Comparison of ENCODE assay signal across 8 cellular contexts in the genomic region with DNA sequence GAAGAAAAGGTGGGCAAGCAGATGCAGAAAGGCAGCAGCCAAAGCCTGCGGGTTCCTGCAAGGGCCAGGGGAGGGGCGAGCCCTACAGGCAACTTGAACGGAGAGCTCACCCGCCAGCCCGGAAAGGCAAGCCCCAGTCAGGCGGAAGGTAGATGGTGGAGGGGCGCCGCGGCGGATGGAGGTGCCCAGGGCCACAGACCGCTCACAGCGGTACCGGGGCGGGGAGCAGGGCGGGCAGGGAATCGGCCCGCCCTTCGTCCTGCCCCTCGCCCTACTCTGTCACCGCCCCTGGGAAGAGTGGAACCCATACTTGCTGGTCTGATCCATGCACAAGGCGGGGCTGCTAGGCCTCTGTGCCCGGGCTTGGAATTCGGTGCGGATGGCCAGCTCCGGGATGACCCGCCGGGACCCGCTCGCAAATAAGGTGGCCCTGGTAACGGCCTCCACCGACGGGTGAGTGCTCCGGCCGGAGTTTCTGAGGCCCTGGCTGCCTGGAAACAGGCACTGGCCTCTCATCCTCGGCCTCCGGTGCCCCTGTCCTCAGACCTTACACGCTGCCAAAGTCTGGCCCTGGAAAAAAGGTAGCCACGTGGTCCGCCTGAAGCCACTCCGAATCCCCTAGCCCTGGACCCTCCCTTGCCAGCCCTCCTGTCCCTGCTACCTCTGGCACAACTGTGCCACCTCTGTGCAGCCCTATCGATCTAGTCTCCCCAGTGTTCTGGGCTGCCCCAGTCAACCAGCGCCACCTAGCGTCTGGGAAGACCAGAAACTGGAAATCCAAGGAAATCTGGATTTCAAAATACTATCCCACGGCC. TPM values are rescaled to one million over a fixed set of nuclear protein-coding genes. Genes with fewer than 3 reads are reported as not detected.
A peak's percentile ranks its signal among the peaks of the same experiment; 100 is the strongest.
DNase-seq lines count a peak whose midpoint lies in the region; ATAC-seq and TF ChIP-seq lines count a peak whose summit lies in the region.

DHRS4 (plus strand) TSS at position 307 of the 815 bp plus-strand sequence; CDS start at position 326, 19 bp downstream.

- peaks cover 28% of the 10 kb centered on the region for H3K4me1 Mint-ChIP-seq in activated T-cell treated with anti-CD3 and anti-CD28 coated beads, Interleukin-2, amount 50 U/mL, for 24 hours (ENCODE audit: low read depth)

- ATAC-seq in GM21619 (IDR thresholded peaks at IDR 0.05; ENCODE audit: unreplicated experiment) (peak; percentile 87), esophagus mucosa (peak; percentile 95)

- H3K9me3 Mint-ChIP-seq in activated T-cell treated with anti-CD3 and anti-CD28 coated beads, Interleukin-2, amount 50 U/mL, for 24 hours, result no peaks in the 10 kb centered on the region

- H3K36me3 Mint-ChIP-seq in activated T-cell treated with anti-CD3 and anti-CD28 coated beads, Interleukin-2, amount 50 U/mL, for 24 hours (ENCODE audit: low read depth), result peaks cover 38% of the 10 kb centered on the region

- H3K4me3 Mint-ChIP-seq in activated T-cell treated with anti-CD3 and anti-CD28 coated beads, Interleukin-2, amount 50 U/mL, for 24 hours, result peak within 1 kb of the TSS; percentile 100

- peak within 1 kb of the TSS; percentile 98 for H3K27ac Mint-ChIP-seq in activated T-cell treated with anti-CD3 and anti-CD28 coated beads, Interleukin-2, amount 50 U/mL, for 24 hours

- peak; percentile 48 for DNase-seq in DMS53 treated with DMSO at 0.1 percent for 48 hours (lab: John Stamatoyannopoulos, UW; ENCODE audit: unreplicated experiment)
- DNase-seq in KBM-7, result peak; percentile 91
- peak; percentile 85 for DNase-seq in activated T-cell treated with anti-CD3 and anti-CD28 coated beads, Interleukin-2, amount 50 U/mL, for 24 hours
- peak; percentile 87 for DNase-seq in myocyte (ENCODE audit: low read depth)
- peak; percentile 48 to 72 for DNase-seq in stimulated activated CD8-positive, alpha-beta memory T cell treated with anti-CD3 and anti-CD28 coated beads, Interleukin-7, amount 100 ng/mL, for 48 hours (ENCODE audit: extremely low read depth in 1 of 2, low read depth in 1 of 2)

- in situ Hi-C loops in KBM-7 (cut with MboI; ENCODE audit: low pct_unique_long_range_greater_than_20kb, low sequenced_read_pairs), result no loop called here

- no peaks in the 10 kb centered on the region for H3K27me3 Mint-ChIP-seq in activated T-cell treated with anti-CD3 and anti-CD28 coated beads, Interleukin-2, amount 50 U/mL, for 24 hours

TF ChIP-seq in PFSK-1, 5 proteins besides CTCF, POLR2A, EP300 and RAD21:
- TF ChIP-seq FOXP2 (optimal IDR thresholded peaks at IDR 0.05; ENCODE audit: borderline replicate concordance, extremely low read depth, extremely low read length, insufficient read depth) (no peak), SIN3A (IDR thresholded peaks at IDR 0.05; ENCODE audit: borderline replicate concordance, insufficient read depth, low read length) (no peak), POLR2AphosphoS5 (IDR thresholded peaks at IDR 0.05; ENCODE audit: low read depth, low read length) (peak; percentile 65), TAF1 (IDR thresholded peaks at IDR 0.05; ENCODE audit: borderline replicate concordance, insufficient read depth, low read length) (0 out of 2 replicates have a peak, but pooled peaks have one; percentile 50)
- TF ChIP-seq, protein P1, sequence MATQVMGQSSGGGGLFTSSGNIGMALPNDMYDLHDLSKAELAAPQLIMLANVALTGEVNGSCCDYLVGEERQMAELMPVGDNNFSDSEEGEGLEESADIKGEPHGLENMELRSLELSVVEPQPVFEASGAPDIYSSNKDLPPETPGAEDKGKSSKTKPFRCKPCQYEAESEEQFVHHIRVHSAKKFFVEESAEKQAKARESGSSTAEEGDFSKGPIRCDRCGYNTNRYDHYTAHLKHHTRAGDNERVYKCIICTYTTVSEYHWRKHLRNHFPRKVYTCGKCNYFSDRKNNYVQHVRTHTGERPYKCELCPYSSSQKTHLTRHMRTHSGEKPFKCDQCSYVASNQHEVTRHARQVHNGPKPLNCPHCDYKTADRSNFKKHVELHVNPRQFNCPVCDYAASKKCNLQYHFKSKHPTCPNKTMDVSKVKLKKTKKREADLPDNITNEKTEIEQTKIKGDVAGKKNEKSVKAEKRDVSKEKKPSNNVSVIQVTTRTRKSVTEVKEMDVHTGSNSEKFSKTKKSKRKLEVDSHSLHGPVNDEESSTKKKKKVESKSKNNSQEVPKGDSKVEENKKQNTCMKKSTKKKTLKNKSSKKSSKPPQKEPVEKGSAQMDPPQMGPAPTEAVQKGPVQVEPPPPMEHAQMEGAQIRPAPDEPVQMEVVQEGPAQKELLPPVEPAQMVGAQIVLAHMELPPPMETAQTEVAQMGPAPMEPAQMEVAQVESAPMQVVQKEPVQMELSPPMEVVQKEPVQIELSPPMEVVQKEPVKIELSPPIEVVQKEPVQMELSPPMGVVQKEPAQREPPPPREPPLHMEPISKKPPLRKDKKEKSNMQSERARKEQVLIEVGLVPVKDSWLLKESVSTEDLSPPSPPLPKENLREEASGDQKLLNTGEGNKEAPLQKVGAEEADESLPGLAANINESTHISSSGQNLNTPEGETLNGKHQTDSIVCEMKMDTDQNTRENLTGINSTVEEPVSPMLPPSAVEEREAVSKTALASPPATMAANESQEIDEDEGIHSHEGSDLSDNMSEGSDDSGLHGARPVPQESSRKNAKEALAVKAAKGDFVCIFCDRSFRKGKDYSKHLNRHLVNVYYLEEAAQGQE (IDR thresholded peaks at IDR 0.05; ENCODE audit: insufficient read depth in 1 of 2, low read depth in 2 of 2, low read length in 2 of 2), result 0 out of 4 replicates have a peak, but pooled peaks of 1 of the 2 experiments have one; percentile 20

RNA-seq across cellular contexts. Expression of gene DHRS4, which starts in this region (rescaled TPM):
- 41.0 TPM for polyA plus RNA-seq in PFSK-1 (2012; ENCODE audit: insufficient read length, low read depth)
- total RNA-seq in esophagus mucosa, result 22.2 TPM
- total RNA-seq in myocyte, result 26.2 and 28.9 TPM in 2 replicates
- 32.0 TPM for polyA plus RNA-seq in myocyte (2012)

Comparison
In these comparisons a context has a peak if more than half of its experiments do, and no peak if none do; other contexts are left out.
1. Peak in every context shown above with its lines: DNase-seq and ATAC-seq.